In genomic region chr7:43353902-43354301, GRCh38 we compare ENCODE assay signal across 1 cellular context.
TF ChIP-seq lines count a peak whose summit lies in the region.

No MANE protein-coding gene starts in this region.

TF ChIP-seq in IMR-90, 13 proteins besides CTCF, POLR2A, EP300 and RAD21 (continued from another document):
- no peak for TF ChIP-seq RFX5 (IDR thresholded peaks at IDR 0.05; ENCODE audit: low read depth, low read length)
